Comparison of ENCODE assay signal across 9 cellular contexts in the genomic region with DNA sequence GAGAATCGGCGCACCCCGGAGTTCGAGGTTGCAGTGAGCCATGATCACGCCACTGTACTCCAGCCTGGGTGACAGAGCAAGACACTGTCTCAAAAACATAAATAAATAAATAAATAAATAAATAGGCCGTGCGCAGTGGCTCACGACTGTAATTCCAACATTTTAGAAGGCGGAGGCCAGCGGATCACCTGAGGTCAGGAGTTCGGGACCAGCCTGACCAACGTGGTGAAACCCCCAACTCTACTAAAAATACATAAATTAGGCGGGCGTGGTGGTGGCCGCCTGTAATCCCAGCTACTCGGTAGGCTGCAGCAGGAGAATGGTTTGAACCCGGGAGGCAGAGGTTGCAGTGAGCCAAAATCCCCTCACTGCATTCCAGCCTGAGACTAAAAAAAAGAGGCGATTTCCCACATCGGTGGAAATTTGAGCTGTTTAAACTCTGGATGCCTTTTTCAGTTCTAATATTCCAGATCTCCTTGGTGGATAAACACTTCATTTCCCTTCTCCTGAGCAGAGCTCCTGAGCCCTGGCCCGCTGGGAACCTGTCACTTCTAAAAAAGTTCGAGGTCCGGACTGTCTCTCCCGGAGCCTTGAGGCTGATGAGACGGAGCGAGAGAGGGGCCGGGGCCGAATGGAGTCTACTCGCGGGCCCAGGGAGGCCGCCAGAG. TPM values are rescaled to one million over a fixed set of nuclear protein-coding genes. Genes with fewer than 3 reads are reported as not detected.
DNase-seq lines count a peak whose midpoint lies in the region; ATAC-seq and TF ChIP-seq lines count a peak whose summit lies in the region.
"Had no signal": no experiment of that assay in that cellular context is flagged by ENCODE, and none has a peak within 500 bp of the region (broad histone marks: within the 10 kb centered on the region; RNA-seq: fewer than 3 reads in every experiment).

No MANE protein-coding gene starts in this region.

- no peak for TF ChIP-seq POLR2A in prostate gland (IDR thresholded peaks at IDR 0.05)

- CTCF ChIA-PET in PC-3 (lab: Charles Lee): interaction anchor here (0.6 to 1.0 kb wide), 3 partner anchors 8 to 94 kb away, joined by 3 to 4 read pairs (median 3); a partner anchor contains a TSS

- peak; percentile 68 for ATAC-seq in PC-3
- ATAC-seq in HG03108 (IDR thresholded peaks at IDR 0.05; ENCODE audit: unreplicated experiment): no peak
- ATAC-seq in GM19452 (IDR thresholded peaks at IDR 0.05; ENCODE audit: unreplicated experiment): no peak
- ATAC-seq in HG02642 (IDR thresholded peaks at IDR 0.05; ENCODE audit: poor library complexity, unreplicated experiment): no peak

- H3K9me3 ChIP-seq in PC-3 (ENCODE audit: low read length) (no peaks in the 10 kb centered on the region), prostate gland (no peaks in the 10 kb centered on the region)

- POLR2A ChIA-PET in PC-3 (lab: Charles Lee; ENCODE audit: unreplicated experiment): no interaction called here

- DNase-seq in GM12865 (ENCODE audit: low read depth): no peak
- DNase-seq in PC-3: no peak
- no peak for DNase-seq in epithelial cell of proximal tubule (ENCODE audit: low read depth)
- DNase-seq in prostate gland (ENCODE audit: low spot score): no peak
- no peak for DNase-seq in stimulated activated CD4-positive, alpha-beta T cell treated with anti-CD3 and anti-CD28 coated beads, Interleukin-1b, Interleukin-23, amount 100 ng/mL, for 48 hours

- H4K20me1 ChIP-seq in PC-3 (ENCODE audit: low read length): no peaks in the 10 kb centered on the region

- intact Hi-C loops in PC-3 (cut with micrococcal nuclease): loop anchor here (2.0 kb wide), 1 partner anchor 85 kb away; no protein-coding TSS in a partner anchor
- intact Hi-C loops in prostate gland (cut with DNase I): loop anchor here (2.0 to 10.0 kb wide), 2 partner anchors 27 to 111 kb away; a partner anchor contains a TSS

- H3K4me1 ChIP-seq in PC-3 (ENCODE audit: insufficient read depth, low read length) (peaks cover 12% of the 10 kb centered on the region; the same call in 1 of the 2 replicates), prostate gland (replicated peaks) (peaks cover 6% of the 10 kb centered on the region)

- H3K9me2 ChIP-seq in PC-3 (replicated peaks; ENCODE audit: low read length): no peaks in the 10 kb centered on the region

- WGBS in prostate gland: 30% methylated on average over 30 of the region's 30 CpGs

- H3K27ac ChIP-seq in PC-3 (ENCODE audit: low read length) (peak overlapping the region; percentile 87), prostate gland (peak overlapping the region; percentile 97 to 98)

- peak overlapping the region; percentile 65 for H2AFZ ChIP-seq in PC-3 (ENCODE audit: low read length)

- TSS peak; percentile 75 for BruUV-seq in PC-3 (replicated peaks; lab: Mats Ljungman, UMichigan)

- H3K27me3 ChIP-seq in PC-3 (ENCODE audit: low read length) (no peaks in the 10 kb centered on the region), prostate gland (replicated peaks; ENCODE audit: insufficient read depth) (no peaks in the 10 kb centered on the region)

- peak overlapping the region; percentile 90 for H3K9ac ChIP-seq in PC-3 (ENCODE audit: low read length)

- H3K4me3 ChIP-seq in GM12865 (ENCODE audit: low read depth, low read length) (peak overlapping the region; percentile 97), PC-3 (ENCODE audit: low read length) (peak overlapping the region; percentile 79), epithelial cell of proximal tubule (ENCODE audit: low read depth, low read length) (peak overlapping the region; percentile 68), prostate gland (peak overlapping the region; percentile 66 to 80)

- H3F3A ChIP-seq in PC-3 (ENCODE audit: low read length, unreplicated experiment): no peaks in the 10 kb centered on the region

- H3K4me2 ChIP-seq in PC-3 (ENCODE audit: low read length): peak overlapping the region; percentile 99

- peaks cover 15% of the 10 kb centered on the region for H3K79me2 ChIP-seq in PC-3 (ENCODE audit: low read length)

- no peaks in the 10 kb centered on the region for H3K36me3 ChIP-seq in PC-3 (ENCODE audit: low read depth, low read length)
- H3K36me3 ChIP-seq in prostate gland: no peaks in the 10 kb centered on the region

- TF ChIP-seq CTCF in GM12865 (IDR thresholded peaks at IDR 0.05; ENCODE audit: insufficient read depth, low read depth, low read length, missing control alignments) (no peak), PC-3 (conservative IDR thresholded peaks at IDR 0.05; ENCODE audit: low read depth, low read length) (peak; percentile 74), epithelial cell of proximal tubule (conservative IDR thresholded peaks at IDR 0.05; ENCODE audit: low read depth, low read length) (peak; percentile 91), prostate gland (IDR thresholded peaks at IDR 0.05) (peak in 1 of 4 experiments; percentile 93)

RNA-seq across cellular contexts. Expression of a gene that starts 2.0 kb away (rescaled TPM):
- total RNA-seq in PC-3 (2014; rRNA removed) (45.0 and 71.1 TPM in 2 replicates), epithelial cell of proximal tubule (73.9 and 84.9 TPM in 2 replicates), prostate gland (10 to 100 TPM; 22.5 to 40.4 TPM)

RNA-seq across cellular contexts. Expression of a gene that starts 25.0 kb away (rescaled TPM):
- total RNA-seq in PC-3 (2014; rRNA removed): 0.22 and 0.23 TPM in 2 replicates
- total RNA-seq in epithelial cell of proximal tubule: 0.43 and 0.52 TPM in 2 replicates
- total RNA-seq in prostate gland: 10 to 100 TPM in 1 of 2 donors, 1 to 10 TPM in 1; 1.0 to 10.9 TPM

RNA-seq across cellular contexts. Expression of a gene that starts 27.1 kb away (rescaled TPM):
- total RNA-seq in PC-3 (2014; rRNA removed): 10.1 and 12.7 TPM in 2 replicates
- total RNA-seq in epithelial cell of proximal tubule: 23.8 and 34.6 TPM in 2 replicates
- total RNA-seq in prostate gland: 10 to 100 TPM; 22.2 to 36.3 TPM

RNA-seq across cellular contexts. Expression of a gene that starts 38.8 kb away (rescaled TPM):
- total RNA-seq in PC-3 (2014; rRNA removed): 50.6 and 51.4 TPM in 2 replicates
- 77.8 and 98.5 TPM in 2 replicates for total RNA-seq in epithelial cell of proximal tubule
- total RNA-seq in prostate gland: 10 to 100 TPM; 70.2 to 81.7 TPM

RNA-seq across cellular contexts. Expression of a gene that starts 57.8 kb away (rescaled TPM):
- total RNA-seq in PC-3 (2014; rRNA removed) (1.6 and 1.9 TPM in 2 replicates), epithelial cell of proximal tubule (2.2 and 10.3 TPM in 2 replicates), prostate gland (1 to 10 TPM in 1 of 2 donors, under 1 TPM in 1; 0.85 to 3.7 TPM)
- total RNA-seq: SK-MEL-5 had no signal
